ENCODE assay signal across 12 cellular contexts in genomic region chr1:19481826-19482398, GRCh38. TPM values are rescaled to one million over a fixed set of nuclear protein-coding genes. Genes with fewer than 3 reads are reported as not detected.
DNase-seq lines count a peak whose midpoint lies in the region; ATAC-seq and TF ChIP-seq lines count a peak whose summit lies in the region.
"Had no signal": no experiment of that assay in that cellular context is flagged by ENCODE, and none has a peak within 500 bp of the region (broad histone marks: within the 10 kb centered on the region; RNA-seq: fewer than 3 reads in every experiment).

No MANE protein-coding gene starts in this region.

- 39 to 48% methylated on average over 4 of the region's 4 CpGs for WGBS in upper lobe of left lung, 2 donors

- TF ChIP-seq CTCF in right atrium auricular region (IDR thresholded peaks at IDR 0.05) (no peak), astrocyte of the spinal cord (IDR thresholded peaks at IDR 0.05; ENCODE audit: low read depth, low read length) (no peak), upper lobe of left lung (IDR thresholded peaks at IDR 0.05) (no peak)

- TF ChIP-seq POLR2A in upper lobe of left lung (IDR thresholded peaks at IDR 0.05) = no peak

- H3K27ac ChIP-seq in right atrium auricular region = peak overlapping the region; percentile 6 to 12
- peak overlapping the region in 3 of 4 donors; percentile 9 to 98 (median 19) for H3K27ac ChIP-seq in upper lobe of left lung

- H3K4me3 ChIP-seq in right atrium auricular region (no peak overlapping the region), astrocyte of the spinal cord (ENCODE audit: low read depth, low read length) (peak overlapping the region; percentile 84), upper lobe of left lung (no peak overlapping the region)

- no peak for DNase-seq in right atrium auricular region (ENCODE audit: low spot score)
- no peak for DNase-seq in Right ventricle myocardium superior
- DNase-seq in astrocyte of the spinal cord (ENCODE audit: low read depth, low spot score) = no peak
- DNase-seq in memory B cell (ENCODE audit: low spot score in 2 of 2) = no peak
- no peak for DNase-seq in upper lobe of left lung
- DNase-seq in GM19240 (ENCODE audit: insufficient read length, low spot score) = no peak
- DNase-seq: C1 segment of cervical spinal cord; foreskin melanocyte; NCI-H2171; stimulated activated naive CD4-positive, alpha-beta T cell had no signal

- intact Hi-C loops in Right ventricle myocardium superior (cut with DNase I) = loop anchor here (10.0 kb wide), 2 partner anchors 47 to 87 kb away; no protein-coding TSS in a partner anchor

- no peaks in the 10 kb centered on the region for H3K9me3 Mint-ChIP-seq in memory B cell

- H3K36me3 Mint-ChIP-seq in memory B cell = peaks cover 6% of the 10 kb centered on the region

- H3K9me3 ChIP-seq in right atrium auricular region (no peaks in the 10 kb centered on the region), upper lobe of left lung (no peaks in the 10 kb centered on the region)

- peaks cover 8% of the 10 kb centered on the region for H3K36me3 ChIP-seq in right atrium auricular region
- peaks cover 0 to 15% (median 2%) of the 10 kb centered on the region in 4 donors for H3K36me3 ChIP-seq in upper lobe of left lung

- peaks cover 72% of the 10 kb centered on the region for H3K4me1 Mint-ChIP-seq in memory B cell

- H3K27me3 ChIP-seq in right atrium auricular region (no peaks in the 10 kb centered on the region), upper lobe of left lung (no peaks in the 10 kb centered on the region)

- H3K4me3 Mint-ChIP-seq in memory B cell = peak overlapping the region; percentile 32

- peak overlapping the region; percentile 97 for H3K27ac Mint-ChIP-seq in memory B cell

- no peak for TF ChIP-seq EP300 in upper lobe of left lung (IDR thresholded peaks at IDR 0.05)

- ATAC-seq in Right ventricle myocardium superior (ENCODE audit: poor library complexity) (no peak), memory B cell (ENCODE audit: low read depth) (no peak), upper lobe of left lung (ENCODE audit: low FRiP score in 2 of 2) (no peak), HG03196 (IDR thresholded peaks at IDR 0.05; ENCODE audit: unreplicated experiment) (no peak), GM21526 (IDR thresholded peaks at IDR 0.05; ENCODE audit: low FRiP score, unreplicated experiment) (no peak)

- H3K27me3 Mint-ChIP-seq in memory B cell = no peaks in the 10 kb centered on the region

- in situ Hi-C loops in astrocyte of the spinal cord (cut with HindIII; ENCODE audit: low sequenced_read_pairs) = no loop called here

- H3K4me1 ChIP-seq in right atrium auricular region (peaks cover 0 to 87% of the 10 kb centered on the region in 2 donors), upper lobe of left lung (peaks cover 78 to 87% (median 83%) of the 10 kb centered on the region in 4 donors)

RNA-seq across cellular contexts. Expression of gene CAPZB, which starts 3.4 kb away (rescaled TPM):
- total RNA-seq in right atrium auricular region (100 to 1,000 TPM in 1 of 2 donors, 10 to 100 TPM in 1; 87.8 to 122 TPM), Right ventricle myocardium superior (222 TPM), upper lobe of left lung (100 to 1,000 TPM in 5 of 6 donors, 10 to 100 TPM in 1; 96.4 to 303 (median 144) TPM)
